In genomic region chr3:127741690-127742089, GRCh38 we compare ENCODE assay signal across 27 cellular contexts.
A peak's percentile ranks its signal among the peaks of the same experiment; 100 is the strongest.
DNase-seq lines count a peak whose midpoint lies in the region; ATAC-seq, FAIRE-seq and TF ChIP-seq lines count a peak whose summit lies in the region.
"Had no signal": no experiment of that assay in that cellular context is flagged by ENCODE, and none has a peak within 500 bp of the region (broad histone marks: within the 10 kb centered on the region; RNA-seq: fewer than 3 reads in every experiment).

No MANE protein-coding gene starts in this region.

- TF ChIP-seq POLR2A in HepG2 (IDR thresholded peaks at IDR 0.05; ENCODE audit: insufficient read depth in 1 of 2, low read depth in 2 of 2, low read length in 2 of 2): no peak
- TF ChIP-seq POLR2A in right lobe of liver (IDR thresholded peaks at IDR 0.05): no peak
- no peak for TF ChIP-seq POLR2A in esophagus muscularis mucosa (IDR thresholded peaks at IDR 0.05; ENCODE audit: low read depth)

- POLR2A ChIA-PET in HepG2 (lab: Yijun Ruan, JAX): no interaction called here

- no peak overlapping the region for H3K9ac ChIP-seq in HepG2 (ENCODE audit: insufficient read depth, low read depth, low read length)
- H3K9ac ChIP-seq in subcutaneous abdominal adipose tissue (ENCODE audit: low read length in 5 of 5): no peak overlapping the region

- CTCF ChIA-PET in HepG2 (lab: Yijun Ruan, JAX; ENCODE audit: low intra/inter-chr PET ratio, low total read pairs): no interaction called here

- no peak for TF ChIP-seq RAD21 in HepG2 (CRISPR knock-in tag; IDR thresholded peaks at IDR 0.05)

- no peaks in the 10 kb centered on the region for H3K79me2 ChIP-seq in HepG2 (ENCODE audit: insufficient read depth, low read length)

- FAIRE-seq in HepG2 (lab: Jason Lieb, UNC): no peak
- FAIRE-seq: GM12892, H1 had no signal

- H3K36me3 ChIP-seq in HepG2 (replicated peaks in 1 of 2; ENCODE audit: control insufficient read depth in 1 of 2, insufficient read depth in 2 of 2, low read length in 2 of 2) (no peaks in the 10 kb centered on the region), right lobe of liver (peaks cover 0 to 6% (median 0%) of the 10 kb centered on the region in 4 donors), SJSA1 (no peaks in the 10 kb centered on the region), esophagus muscularis mucosa (no peaks in the 10 kb centered on the region), subcutaneous abdominal adipose tissue (ENCODE audit: control insufficient read depth in 5 of 5, insufficient read depth in 5 of 5, low read length in 5 of 5) (peaks cover 0 to 31% (median 24%) of the 10 kb centered on the region in 5 donors)
- H3K36me3 ChIP-seq: BE2C had no signal

- WGBS in HepG2 (ENCODE audit: low lambda C conversion rate): 0% methylated on average over 1 of the region's 1 CpG
- 100% methylated on average over 1 of the region's 1 CpG for WGBS in right lobe of liver (ENCODE audit: insufficient coverage, low coverage, low lambda C conversion rate, missing lambda C conversion rate)
- WGBS in esophagus muscularis mucosa: 100% methylated on average over 1 of the region's 1 CpG

- intact Hi-C loops in HepG2 (cut with micrococcal nuclease; ENCODE audit: unreplicated experiment): no loop called here
- intact Hi-C loops in right lobe of liver (cut with DNase I): no loop called here
- intact Hi-C loops in esophagus muscularis mucosa (cut with DNase I): no loop called here

- ATAC-seq in HepG2 (no peak), right lobe of liver (no peak)
- ATAC-seq: Panc1, SK-N-SH treated with all-trans-retinoic acid at 6 μM for 48 hours had no signal

- H3K4me2 ChIP-seq in HepG2 (ENCODE audit: low read depth, low read length): no peak overlapping the region

- TF ChIP-seq EP300 in HepG2 (IDR thresholded peaks at IDR 0.05; ENCODE audit: low read depth in 2 of 2, low read length in 2 of 2) (no peak), HepG2 (CRISPR knock-in tag; IDR thresholded peaks at IDR 0.05; ENCODE audit: borderline replicate concordance) (no peak), esophagus muscularis mucosa (IDR thresholded peaks at IDR 0.05) (no peak)

- no TSS peak for BruUV-seq in HepG2 (replicated peaks; lab: Mats Ljungman, UMichigan)

- H4K20me1 ChIP-seq in HepG2 (ENCODE audit: insufficient read depth, low read length): no peaks in the 10 kb centered on the region

- TF ChIP-seq CTCF in HepG2 (CRISPR knock-in tag; IDR thresholded peaks at IDR 0.05) (no peak), right lobe of liver (IDR thresholded peaks at IDR 0.05) (no peak), esophagus muscularis mucosa (IDR thresholded peaks at IDR 0.05) (no peak)

- no peak overlapping the region for H2AFZ ChIP-seq in HepG2 (ENCODE audit: low read length)

- DNase-seq in HepG2 (ENCODE audit: low spot score) (no peak), right lobe of liver (no peak), SJSA1 (ENCODE audit: low read depth in 1 of 2, low spot score in 2 of 2) (no peak), esophagus muscularis mucosa (ENCODE audit: extremely low spot score) (no peak), NCI-H1436 treated with DMSO at 0.1 percent for 48 hours (lab: John Stamatoyannopoulos, UW) (no peak), middle frontal gyrus (ENCODE audit: extremely low spot score, low spot score) (no peak)
- DNase-seq: BE2C; CD8-positive, alpha-beta memory T cell; DMS 273 treated with DMSO at 0.1 percent for 48 hours; DMS79; EL; GF-D8; HCEC 1CT; NCI-H1092; NCI-H1417 treated with DMSO at 0.1 percent for 48 hours; NCI-H187; NCI-H2081 treated with DMSO at 0.1 percent for 48 hours; NCI-H2171; NCI-H226; NCI-H510A; NCI-H69; SIG-M5 had no signal

- in situ Hi-C loops in HepG2 (cut with HindIII; ENCODE audit: extremely low pct_ligation_motif_present, low pct_unique_long_range_greater_than_20kb): no loop called here

- H3K4me1 ChIP-seq in HepG2 (ENCODE audit: insufficient read depth, low read length): no peaks in the 10 kb centered on the region
- H3K4me1 ChIP-seq in right lobe of liver: peaks cover 0 to 2% (median under 1%) of the 10 kb centered on the region in 4 donors
- peaks cover 76% of the 10 kb centered on the region for H3K4me1 ChIP-seq in SJSA1 (replicated peaks)
- H3K4me1 ChIP-seq in esophagus muscularis mucosa: peaks cover 69 to 84% (median 76%) of the 10 kb centered on the region in 4 donors
- peaks cover 0 to 98% (median 86%) of the 10 kb centered on the region in 5 donors for H3K4me1 ChIP-seq in subcutaneous abdominal adipose tissue (ENCODE audit: control insufficient read depth in 5 of 5, insufficient read depth in 5 of 5, low read length in 5 of 5)
- H3K4me1 ChIP-seq: BE2C had no signal

- no peak overlapping the region for H3K4me3 ChIP-seq in HepG2 (replicated peaks in 1 of 3; ENCODE audit: insufficient read depth in 1 of 3, low read depth in 2 of 3, low read length in 3 of 3)
- H3K4me3 ChIP-seq in right lobe of liver: no peak overlapping the region
- H3K4me3 ChIP-seq in SJSA1: no peak overlapping the region
- no peak overlapping the region for H3K4me3 ChIP-seq in esophagus muscularis mucosa
- H3K4me3 ChIP-seq in subcutaneous abdominal adipose tissue (ENCODE audit: low read depth in 1 of 5, low read length in 5 of 5): no peak overlapping the region

- H3K9me3 ChIP-seq in HepG2 (ENCODE audit: low read length) (no peaks in the 10 kb centered on the region), right lobe of liver (no peaks in the 10 kb centered on the region), SJSA1 (replicated peaks) (no peaks in the 10 kb centered on the region), esophagus muscularis mucosa (no peaks in the 10 kb centered on the region), subcutaneous abdominal adipose tissue (ENCODE audit: control insufficient read depth in 5 of 5, low read length in 5 of 5) (no peaks in the 10 kb centered on the region)
- H3K9me3 ChIP-seq: BE2C had no signal

- H3K27me3 ChIP-seq in HepG2 (ENCODE audit: control insufficient read depth in 1 of 2, insufficient read depth in 2 of 2, low read length in 2 of 2) (peaks cover 3 to 37% of the 10 kb centered on the region in 2 experiments), right lobe of liver (no peaks in the 10 kb centered on the region), SJSA1 (replicated peaks) (no peaks in the 10 kb centered on the region), esophagus muscularis mucosa (no peaks in the 10 kb centered on the region), subcutaneous abdominal adipose tissue (ENCODE audit: control insufficient read depth in 5 of 5, insufficient read depth in 4 of 5, low read length in 5 of 5) (no peaks in the 10 kb centered on the region)
- H3K27me3 ChIP-seq: BE2C had no signal

- H3K27ac ChIP-seq in HepG2 (ENCODE audit: extremely low read length, insufficient read depth, low read length): no peak overlapping the region
- no peak overlapping the region for H3K27ac ChIP-seq in right lobe of liver
- peak overlapping the region; percentile 81 for H3K27ac ChIP-seq in SJSA1
- peak overlapping the region in 3 of 4 donors; percentile 42 to 46 (median 46) for H3K27ac ChIP-seq in esophagus muscularis mucosa (replicated peaks in 1 of 4)
- peak overlapping the region; percentile 79 for H3K27ac ChIP-seq in subcutaneous abdominal adipose tissue (ENCODE audit: low read depth, low read length)

TF ChIP-seq in HepG2, 621 proteins besides CTCF, POLR2A, EP300 and RAD21:
- TF ChIP-seq CEBPB (IDR thresholded peaks at IDR 0.05; ENCODE audit: borderline replicate concordance, low read depth, low read length): peak; percentile 35; the same call in 1 of the 2 replicates
- TF ChIP-seq ATF7 (IDR thresholded peaks at IDR 0.05): peak; percentile 46; the same call in 1 of the 2 replicates
- TF ChIP-seq ATF7 (CRISPR knock-in tag; IDR thresholded peaks at IDR 0.05): no peak
- TF ChIP-seq, protein P1, sequence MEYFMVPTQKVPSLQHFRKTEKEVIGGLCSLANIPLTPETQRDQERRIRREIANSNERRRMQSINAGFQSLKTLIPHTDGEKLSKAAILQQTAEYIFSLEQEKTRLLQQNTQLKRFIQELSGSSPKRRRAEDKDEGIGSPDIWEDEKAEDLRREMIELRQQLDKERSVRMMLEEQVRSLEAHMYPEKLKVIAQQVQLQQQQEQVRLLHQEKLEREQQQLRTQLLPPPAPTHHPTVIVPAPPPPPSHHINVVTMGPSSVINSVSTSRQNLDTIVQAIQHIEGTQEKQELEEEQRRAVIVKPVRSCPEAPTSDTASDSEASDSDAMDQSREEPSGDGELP (IDR thresholded peaks at IDR 0.05; ENCODE audit: borderline replicate concordance, low read depth): no peak
- no peak for TF ChIP-seq REXO4 (CRISPR knock-in tag; IDR thresholded peaks at IDR 0.05; ENCODE audit: borderline replicate concordance)

Comparison
In these comparisons a context has a peak if more than half of its experiments do, and no peak if none do; other contexts are left out.
1. H3K27ac ChIP-seq: peak in SJSA1 (single experiment), esophagus muscularis mucosa (3 of 4) and subcutaneous abdominal adipose tissue (single experiment); none in HepG2 (single experiment) and right lobe of liver (0 of 3).